21 cellular contexts compared by ENCODE assay signal in the genomic region with DNA sequence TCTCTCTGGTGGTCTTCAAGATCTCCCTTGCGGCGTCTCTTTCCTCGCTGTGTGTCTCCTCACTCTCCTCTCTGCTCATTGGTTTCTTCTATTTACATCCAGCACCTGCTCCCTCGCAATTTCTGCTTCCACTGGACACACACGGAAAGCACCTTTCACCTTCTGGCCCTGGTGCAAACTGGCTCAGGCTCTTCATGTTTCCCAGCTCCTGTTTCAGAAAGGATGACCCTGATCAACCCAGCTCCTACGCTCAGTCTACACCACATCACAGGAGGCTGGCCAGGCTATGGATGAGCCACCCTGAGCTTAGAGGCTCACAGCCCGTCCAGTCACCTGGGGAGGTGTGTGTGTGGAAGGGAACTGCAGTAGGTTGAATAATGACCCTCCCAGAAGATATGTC.
"Had no signal": no experiment of that assay in that cellular context is flagged by ENCODE, and none has a peak within 500 bp of the region (broad histone marks: within the 10 kb centered on the region; RNA-seq: fewer than 3 reads in every experiment).

No MANE protein-coding gene starts in this region.

- H3K9me3 Mint-ChIP-seq: central memory CD8-positive, alpha-beta T cell; mesothelial cell of epicardium; natural killer cell; neural progenitor cell; stimulated activated memory B cell treated with anti-CD40 and anti-IgM and Interleukin-4, amounts not matched to agents 10 μg/mL and 1 μg/mL and 100 μg/mL, for 72 hours; stimulated activated naive CD8-positive, alpha-beta T cell treated with anti-CD3 and anti-CD28 coated beads, Interleukin-15, Interleukin-2, amounts not matched to agents 100 ng/mL and 50 ng/mL, for 24 hours had no signal

- H3K4me1 Mint-ChIP-seq: central memory CD8-positive, alpha-beta T cell had no signal

- H3K27ac Mint-ChIP-seq: mesothelial cell of epicardium; natural killer cell; neural progenitor cell; stimulated activated memory B cell treated with anti-CD40 and anti-IgM and Interleukin-4, amounts not matched to agents 10 μg/mL and 1 μg/mL and 100 μg/mL, for 72 hours; stimulated activated naive CD8-positive, alpha-beta T cell treated with anti-CD3 and anti-CD28 coated beads, Interleukin-15, Interleukin-2, amounts not matched to agents 100 ng/mL and 50 ng/mL, for 24 hours had no signal

- H3K4me3 Mint-ChIP-seq: central memory CD8-positive, alpha-beta T cell; mesothelial cell of epicardium; natural killer cell; neural progenitor cell; stimulated activated memory B cell treated with anti-CD40 and anti-IgM and Interleukin-4, amounts not matched to agents 10 μg/mL and 1 μg/mL and 100 μg/mL, for 72 hours; stimulated activated naive CD8-positive, alpha-beta T cell treated with anti-CD3 and anti-CD28 coated beads, Interleukin-15, Interleukin-2, amounts not matched to agents 100 ng/mL and 50 ng/mL, for 24 hours had no signal

- DNase-seq: cortex of kidney; dorsolateral prefrontal cortex; effector CD8-positive, alpha-beta T cell; foreskin melanocyte; mammary epithelial cell; natural killer cell; nucleus accumbens; spleen; stimulated activated CD4-positive, alpha-beta T cell treated with anti-CD3 and anti-CD28 coated beads, Interleukin-15, amount 100 ng/mL, for 24 hours; stimulated activated CD4-positive, alpha-beta T cell treated with anti-CD3 and anti-CD28 coated beads, Interleukin-1b, Interleukin-23, amount 100 ng/mL, for 48 hours; stimulated activated CD4-positive, alpha-beta T cell treated with anti-CD3 and anti-CD28 coated beads, Interleukin-4, amount 100 ng/mL, for 24 hours; testis had no signal

- ATAC-seq: left colon; natural killer cell; stimulated activated memory B cell treated with anti-CD40 and anti-IgM and Interleukin-4, amounts not matched to agents 10 μg/mL and 1 μg/mL and 100 μg/mL, for 72 hours had no signal

- H3K4me1 ChIP-seq: neural progenitor cell had no signal

- H3K36me3 ChIP-seq: neural progenitor cell, right atrium auricular region, spleen, tibial nerve had no signal

- H2AFZ ChIP-seq: hepatocyte, neural progenitor cell had no signal

- H3K27me3 ChIP-seq: dorsolateral prefrontal cortex, hepatocyte, neural progenitor cell, right atrium auricular region, spleen, testis, tibial nerve had no signal

- H3K9ac ChIP-seq: neural progenitor cell had no signal

- H3K4me2 ChIP-seq: hepatocyte, neural progenitor cell had no signal

- H3K27ac ChIP-seq: dorsolateral prefrontal cortex, hepatocyte, neural progenitor cell, right atrium auricular region, testis, tibial nerve had no signal

- H3K36me3 Mint-ChIP-seq: mesothelial cell of epicardium; natural killer cell; neural progenitor cell; stimulated activated memory B cell treated with anti-CD40 and anti-IgM and Interleukin-4, amounts not matched to agents 10 μg/mL and 1 μg/mL and 100 μg/mL, for 72 hours had no signal

- H3K9me3 ChIP-seq: right atrium auricular region, spleen, testis, tibial nerve had no signal

- H3K27me3 Mint-ChIP-seq: stimulated activated naive CD8-positive, alpha-beta T cell treated with anti-CD3 and anti-CD28 coated beads, Interleukin-15, Interleukin-2, amounts not matched to agents 100 ng/mL and 50 ng/mL, for 24 hours had no signal

- H3K79me2 ChIP-seq: hepatocyte had no signal

- H3K4me3 ChIP-seq: dorsolateral prefrontal cortex, hepatocyte, neural progenitor cell, right atrium auricular region, spleen, testis, tibial nerve had no signal
